Comparison of ENCODE assay signal across 8 cellular contexts in genomic region chr14:67820428-67820881, GRCh38. TPM values are rescaled to one million over a fixed set of nuclear protein-coding genes. Genes with fewer than 3 reads are reported as not detected.
DNase-seq lines count a peak whose midpoint lies in the region; ATAC-seq lines count a peak whose summit lies in the region.

No MANE protein-coding gene starts in this region.

- peaks cover 1% of the 10 kb centered on the region for H3K36me3 Mint-ChIP-seq in IgD-negative memory B cell
- no peaks in the 10 kb centered on the region for H3K36me3 Mint-ChIP-seq in activated CD4-positive, alpha-beta memory T cell treated with anti-CD3 and anti-CD28 coated beads for 36 hours
- H3K36me3 Mint-ChIP-seq in stimulated activated naive CD8-positive, alpha-beta T cell treated with anti-CD3 and anti-CD28 coated beads, Interleukin-15, Interleukin-2, amounts not matched to agents 100 ng/mL and 50 ng/mL, for 24 hours (ENCODE audit: low read depth): no peaks in the 10 kb centered on the region

- peak overlapping the region; percentile 82 for H3K9ac ChIP-seq in iPS-15b (ENCODE audit: low read depth, low read length)

- H3K4me1 Mint-ChIP-seq in IgD-negative memory B cell: peaks cover 15 to 34% (median 30%) of the 10 kb centered on the region in 3 donors
- peaks cover 35% of the 10 kb centered on the region for H3K4me1 Mint-ChIP-seq in activated CD4-positive, alpha-beta memory T cell treated with anti-CD3 and anti-CD28 coated beads for 36 hours (ENCODE audit: low read depth)
- peaks cover 47% of the 10 kb centered on the region for H3K4me1 Mint-ChIP-seq in stimulated activated naive CD8-positive, alpha-beta T cell treated with anti-CD3 and anti-CD28 coated beads, Interleukin-15, Interleukin-2, amounts not matched to agents 100 ng/mL and 50 ng/mL, for 24 hours (ENCODE audit: low read depth)

- DNase-seq in EL (peak; percentile 66), NCI-H187 (lab: John Stamatoyannopoulos, UW) (no peak), NCI-H524 (lab: John Stamatoyannopoulos, UW) (no peak)
- DNase-seq in activated CD4-positive, alpha-beta memory T cell treated with anti-CD3 and anti-CD28 coated beads for 36 hours: no peak

- no peaks in the 10 kb centered on the region for H3K27me3 Mint-ChIP-seq in IgD-negative memory B cell
- no peaks in the 10 kb centered on the region for H3K27me3 Mint-ChIP-seq in activated CD4-positive, alpha-beta memory T cell treated with anti-CD3 and anti-CD28 coated beads for 36 hours
- no peaks in the 10 kb centered on the region for H3K27me3 Mint-ChIP-seq in stimulated activated naive CD8-positive, alpha-beta T cell treated with anti-CD3 and anti-CD28 coated beads, Interleukin-15, Interleukin-2, amounts not matched to agents 100 ng/mL and 50 ng/mL, for 24 hours

- H3K4me1 ChIP-seq in iPS-15b (ENCODE audit: control insufficient read depth, insufficient read depth, low read length): peaks cover 5% of the 10 kb centered on the region

- no peak for ATAC-seq in HG03139 (IDR thresholded peaks at IDR 0.05; ENCODE audit: unreplicated experiment)

- no peaks in the 10 kb centered on the region for H3K27me3 ChIP-seq in iPS-15b (ENCODE audit: control insufficient read depth, insufficient read depth, low read length)

- intact Hi-C loops in activated CD4-positive, alpha-beta memory T cell treated with anti-CD3 and anti-CD28 coated beads for 36 hours (cut with micrococcal nuclease): loop anchor here (2.0 kb wide), 1 partner anchor 202 kb away; the partner anchor contains the start of gene ARG2

- peak overlapping the region; percentile 89 to 98 (median 97) for H3K27ac Mint-ChIP-seq in IgD-negative memory B cell
- H3K27ac Mint-ChIP-seq in activated CD4-positive, alpha-beta memory T cell treated with anti-CD3 and anti-CD28 coated beads for 36 hours: peak overlapping the region; percentile 96
- H3K27ac Mint-ChIP-seq in stimulated activated naive CD8-positive, alpha-beta T cell treated with anti-CD3 and anti-CD28 coated beads, Interleukin-15, Interleukin-2, amounts not matched to agents 100 ng/mL and 50 ng/mL, for 24 hours: peak overlapping the region; percentile 98

- peak overlapping the region; percentile 97 to 100 (median 98) for H3K4me3 Mint-ChIP-seq in IgD-negative memory B cell
- H3K4me3 Mint-ChIP-seq in activated CD4-positive, alpha-beta memory T cell treated with anti-CD3 and anti-CD28 coated beads for 36 hours: peak overlapping the region; percentile 100
- H3K4me3 Mint-ChIP-seq in stimulated activated naive CD8-positive, alpha-beta T cell treated with anti-CD3 and anti-CD28 coated beads, Interleukin-15, Interleukin-2, amounts not matched to agents 100 ng/mL and 50 ng/mL, for 24 hours: peak overlapping the region; percentile 99

- H3K4me3 ChIP-seq in iPS-15b (ENCODE audit: low read depth, low read length): peak overlapping the region; percentile 98

- POLR2A ChIA-PET in activated CD4-positive, alpha-beta memory T cell treated with anti-CD3 and anti-CD28 coated beads for 36 hours (lab: Charles Lee): no interaction called here

- no peaks in the 10 kb centered on the region for H3K36me3 ChIP-seq in iPS-15b (ENCODE audit: control insufficient read depth, insufficient read depth, low read length)

- no peaks in the 10 kb centered on the region for H3K9me3 Mint-ChIP-seq in IgD-negative memory B cell
- no peaks in the 10 kb centered on the region for H3K9me3 Mint-ChIP-seq in activated CD4-positive, alpha-beta memory T cell treated with anti-CD3 and anti-CD28 coated beads for 36 hours
- H3K9me3 Mint-ChIP-seq in stimulated activated naive CD8-positive, alpha-beta T cell treated with anti-CD3 and anti-CD28 coated beads, Interleukin-15, Interleukin-2, amounts not matched to agents 100 ng/mL and 50 ng/mL, for 24 hours: no peaks in the 10 kb centered on the region

- no peaks in the 10 kb centered on the region for H3K9me3 ChIP-seq in iPS-15b (ENCODE audit: control insufficient read depth, insufficient read depth, low read length)

- CTCF ChIA-PET in activated CD4-positive, alpha-beta memory T cell treated with anti-CD3 and anti-CD28 coated beads for 36 hours (lab: Charles Lee): no interaction called here

RNA-seq across cellular contexts. Expression of gene RAD51B, which starts 0.9 kb away (rescaled TPM):
- 24.9 TPM for polyA plus RNA-seq in IgD-negative memory B cell
- 10 to 100 TPM; 32.3 to 34.3 TPM for total RNA-seq in activated CD4-positive, alpha-beta memory T cell treated with anti-CD3 and anti-CD28 coated beads for 36 hours

RNA-seq across cellular contexts. Expression of gene ZFYVE26, which starts 4.1 kb away (rescaled TPM):
- 3.7 TPM for polyA plus RNA-seq in IgD-negative memory B cell
- total RNA-seq in activated CD4-positive, alpha-beta memory T cell treated with anti-CD3 and anti-CD28 coated beads for 36 hours: 10 to 100 TPM; 12.5 to 12.6 TPM
